In genomic region chr14:103201801-103202200, GRCh38 we compare ENCODE assay signal across 19 cellular contexts.
DNase-seq lines count a peak whose midpoint lies in the region; ATAC-seq and TF ChIP-seq lines count a peak whose summit lies in the region.
"Had no signal": no experiment of that assay in that cellular context is flagged by ENCODE, and none has a peak within 500 bp of the region (broad histone marks: within the 10 kb centered on the region; RNA-seq: fewer than 3 reads in every experiment).

No MANE protein-coding gene starts in this region.

- intact Hi-C loops in IMR-90 (cut with micrococcal nuclease) (no loop called here), sciatic nerve (cut with DNase I) (loop anchor here (10.0 kb wide), 1 partner anchor 73 kb away; no protein-coding TSS in a partner anchor), uterus (cut with DNase I; ENCODE audit: low total_unique reads) (no loop called here)

- no peak for TF ChIP-seq POLR2A in IMR-90 (IDR thresholded peaks at IDR 0.05; ENCODE audit: low read depth, low read length)
- TF ChIP-seq POLR2A in uterus (IDR thresholded peaks at IDR 0.05), result no peak

- no peak overlapping the region for H3K27ac ChIP-seq in IMR-90 (ENCODE audit: insufficient read depth, low read length)
- H3K27ac ChIP-seq in uterus, result peak overlapping the region; percentile 42 to 62
- H3K27ac ChIP-seq: C4-2B had no signal

- H3K18ac ChIP-seq in IMR-90 (ENCODE audit: low read depth, low read length), result no peak overlapping the region

- no peaks in the 10 kb centered on the region for H3K9me1 ChIP-seq in IMR-90 (ENCODE audit: insufficient read depth, low read length)

- no peak for ATAC-seq in IMR-90 (ENCODE audit: low read depth)
- ATAC-seq in sciatic nerve, result no peak
- no peak for ATAC-seq in GM19455 (IDR thresholded peaks at IDR 0.05; ENCODE audit: unreplicated experiment)
- no peak for ATAC-seq in GM21825 (IDR thresholded peaks at IDR 0.05; ENCODE audit: unreplicated experiment)
- no peak for ATAC-seq in HG03045 (IDR thresholded peaks at IDR 0.05; ENCODE audit: unreplicated experiment)
- ATAC-seq: HCT116, HepG2 had no signal

- H3K27me3 ChIP-seq in IMR-90 (ENCODE audit: control insufficient read depth, insufficient read depth, low read length) (peaks cover 5% of the 10 kb centered on the region), uterus (no peaks in the 10 kb centered on the region)

- BruUV-seq in IMR-90 (replicated peaks; lab: Mats Ljungman, UMichigan), result no TSS peak

- no peak overlapping the region for H2BK5ac ChIP-seq in IMR-90 (ENCODE audit: low read depth, low read length, poor library complexity, severe bottlenecking)

- H3K36me3 ChIP-seq in IMR-90 (ENCODE audit: control insufficient read depth, insufficient read depth, low read length) (no peaks in the 10 kb centered on the region), uterus (no peaks in the 10 kb centered on the region)

- H4K8ac ChIP-seq in IMR-90 (ENCODE audit: low read depth in 2 of 2, low read length in 2 of 2), result no peak overlapping the region

- no peak overlapping the region for H3K4me3 ChIP-seq in IMR-90 (ENCODE audit: insufficient read depth, low read depth, low read length)
- no peak overlapping the region for H3K4me3 ChIP-seq in fibroblast of mammary gland (ENCODE audit: control insufficient read depth, low read depth, low read length)
- no peak overlapping the region for H3K4me3 ChIP-seq in uterus

- no peak overlapping the region for H3K4me2 ChIP-seq in IMR-90 (ENCODE audit: low read depth, low read length)

- no peak overlapping the region for H2BK20ac ChIP-seq in IMR-90 (ENCODE audit: low read depth, low read length)

- POLR2A ChIA-PET in IMR-90 (lab: Charles Lee; ENCODE audit: unreplicated experiment), result no interaction called here

- peaks cover 21% of the 10 kb centered on the region for H3K9me3 ChIP-seq in IMR-90 (ENCODE audit: control insufficient read depth, insufficient read depth, low read length)
- H3K9me3 ChIP-seq in uterus, result peaks cover 0 to 14% of the 10 kb centered on the region in 2 donors

- no peak overlapping the region for H3K9ac ChIP-seq in IMR-90 (ENCODE audit: low read depth, low read length)

- H3K4me1 ChIP-seq in IMR-90 (ENCODE audit: control insufficient read depth, insufficient read depth, low read length) (peaks cover 8% of the 10 kb centered on the region), uterus (peaks cover 6 to 14% of the 10 kb centered on the region in 2 donors)

- H4K91ac ChIP-seq in IMR-90 (ENCODE audit: insufficient read depth, low read depth, low read length), result no peak overlapping the region

- in situ Hi-C loops in IMR-90 (cut with MboI; ENCODE audit: low sequenced_read_pairs), result no loop called here

- no peak overlapping the region for H2AFZ ChIP-seq in IMR-90 (replicated peaks; ENCODE audit: low read length, poor library complexity)

- CTCF ChIA-PET in IMR-90 (lab: Yijun Ruan, JAX), result no interaction called here

- TF ChIP-seq RAD21 in IMR-90 (IDR thresholded peaks at IDR 0.05; ENCODE audit: low read length), result no peak

- H4K5ac ChIP-seq in IMR-90 (ENCODE audit: low read depth, low read length), result no peak overlapping the region

- H3K56ac ChIP-seq in IMR-90 (ENCODE audit: extremely low read depth, insufficient read depth, low read length), result no peak overlapping the region

- DNase-seq in IMR-90 (no peak), fibroblast of mammary gland (ENCODE audit: low read depth) (peak; percentile 26), sciatic nerve (ENCODE audit: low spot score) (peak; percentile 50), uterus (peak; percentile 56 to 60)
- DNase-seq: ACHN; CD4-positive, alpha-beta T cell; DMS153; DMS79; GDM1; GOT3; H7; HFFc6; KG1 had no signal

- no peaks in the 10 kb centered on the region for H3K79me1 ChIP-seq in IMR-90 (ENCODE audit: low read depth in 1 of 2, low read length in 2 of 2)

- no peak overlapping the region for H2BK120ac ChIP-seq in IMR-90 (ENCODE audit: low read depth, low read length)

- no peak overlapping the region for H2BK15ac ChIP-seq in IMR-90 (ENCODE audit: low read depth, low read length)

- no peaks in the 10 kb centered on the region; the same call in 1 of the 2 replicates for H4K20me1 ChIP-seq in IMR-90 (ENCODE audit: insufficient read depth, low read length)

- 0 out of 2 replicates have a peak overlapping the region, but pooled peaks have one; percentile 30 for H2AK5ac ChIP-seq in IMR-90 (ENCODE audit: low read depth, low read length)

- no peak for TF ChIP-seq CTCF in IMR-90 (conservative IDR thresholded peaks at IDR 0.05; ENCODE audit: low read depth, low read length)
- no peak for TF ChIP-seq CTCF in fibroblast of mammary gland (conservative IDR thresholded peaks at IDR 0.05; ENCODE audit: control insufficient read depth, insufficient read depth, low read depth, low read length)
- no peak for TF ChIP-seq CTCF in uterus (IDR thresholded peaks at IDR 0.05)

- WGBS in IMR-90 (ENCODE audit: extremely low coverage in 2 of 2, insufficient read length in 1 of 2), 2 experiments, result 73% methylated on average over 5 of the region's 6 CpGs; no CpG with 5 or more reads in 1 of the 2 experiments

- H3K14ac ChIP-seq in IMR-90 (replicated peaks; ENCODE audit: low read depth, low read length), result no peak overlapping the region

- H2AK9ac ChIP-seq in IMR-90 (replicated peaks; ENCODE audit: low read depth, low read length, poor library complexity), result no peak overlapping the region

- dilution Hi-C loops in IMR-90 (cut with HindIII; ENCODE audit: low sequenced_read_pairs, unreplicated experiment), result no loop called here

- no peak overlapping the region for H3K4ac ChIP-seq in IMR-90 (ENCODE audit: low read depth, low read length)

- no peak overlapping the region for H3K23ac ChIP-seq in IMR-90 (ENCODE audit: low read depth, low read length)

TF ChIP-seq in IMR-90, 13 proteins besides CTCF, POLR2A, EP300 and RAD21:
- TF ChIP-seq ELK1 (IDR thresholded peaks at IDR 0.05; ENCODE audit: borderline replicate concordance, low read depth, low read length) (no peak), NFE2L2 (IDR thresholded peaks at IDR 0.05; ENCODE audit: low read depth, low read length) (no peak), FOS (IDR thresholded peaks at IDR 0.05; ENCODE audit: low read depth, low read length) (no peak), RCOR1 (IDR thresholded peaks at IDR 0.05; ENCODE audit: insufficient replicate concordance, low read length) (no peak), USF2 (IDR thresholded peaks at IDR 0.05; ENCODE audit: low read depth, low read length) (no peak), BHLHE40 (IDR thresholded peaks at IDR 0.05; ENCODE audit: low read depth, low read length) (no peak), CEBPB (IDR thresholded peaks at IDR 0.05; ENCODE audit: low read depth, low read length) (no peak), MAFK (IDR thresholded peaks at IDR 0.05; ENCODE audit: low read depth, low read length) (no peak), RFX5 (IDR thresholded peaks at IDR 0.05; ENCODE audit: low read depth, low read length) (no peak), SMC3 (IDR thresholded peaks at IDR 0.05; ENCODE audit: low read depth, low read length) (no peak), MXI1 (IDR thresholded peaks at IDR 0.05; ENCODE audit: borderline replicate concordance, low read depth, low read length) (no peak), MAZ (IDR thresholded peaks at IDR 0.05; ENCODE audit: borderline replicate concordance, low read depth, low read length) (no peak), CHD1 (IDR thresholded peaks at IDR 0.05; ENCODE audit: low read depth, low read length) (no peak)
